In the genomic region with DNA sequence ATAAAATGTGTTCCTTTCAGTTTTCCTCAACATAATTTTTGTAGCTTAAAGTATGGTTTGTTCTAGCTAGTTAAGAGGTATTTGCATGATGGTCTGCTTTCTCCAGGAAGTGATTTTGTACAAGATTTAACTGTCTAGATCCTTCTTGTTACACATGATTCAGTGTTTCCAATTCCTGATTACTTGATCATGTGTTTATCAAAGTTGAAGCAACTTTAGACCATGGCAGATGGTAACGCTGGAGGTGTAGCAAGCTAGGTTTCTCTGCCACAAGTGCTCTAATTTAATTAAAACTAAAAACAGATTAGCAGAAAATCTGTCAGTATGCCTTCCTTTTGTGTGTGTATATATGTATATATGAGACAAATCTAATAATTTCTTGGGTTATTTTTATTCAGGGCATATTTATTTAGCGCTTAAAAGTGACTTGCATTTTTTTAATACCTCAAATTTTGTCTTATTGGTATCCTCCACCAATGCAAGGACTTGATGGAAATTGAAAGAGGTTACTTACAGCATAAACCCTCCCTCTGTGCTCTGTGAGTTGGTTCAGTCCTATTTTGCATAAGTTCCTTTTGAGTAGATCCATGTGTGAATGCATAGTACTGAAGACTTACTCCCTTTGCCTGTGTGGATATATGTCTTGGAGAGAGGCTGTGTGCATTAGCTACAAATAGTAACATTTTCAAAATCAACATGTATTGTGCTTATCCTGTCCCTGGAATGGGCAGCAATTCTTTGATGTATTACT, we compare ENCODE assay signal across 10 cellular contexts.
A peak's percentile ranks its signal among the peaks of the same experiment; 100 is the strongest.
DNase-seq lines count a peak whose midpoint lies in the region; ATAC-seq and TF ChIP-seq lines count a peak whose summit lies in the region.
"Had no signal": no experiment of that assay in that cellular context is flagged by ENCODE, and none has a peak within 500 bp of the region (broad histone marks: within the 10 kb centered on the region; RNA-seq: fewer than 3 reads in every experiment).

No MANE protein-coding gene starts in this region.

- BruUV-seq in MCF 10A (replicated peaks; lab: Mats Ljungman, UMichigan): no TSS peak

- H3K4me1 ChIP-seq in breast epithelium: peaks cover 0 to 6% of the 10 kb centered on the region in 2 donors
- peaks cover 0 to 49% (median 14%) of the 10 kb centered on the region in 3 donors for H3K4me1 ChIP-seq in esophagus squamous epithelium
- peaks cover 89% of the 10 kb centered on the region for H3K4me1 ChIP-seq in skeletal muscle satellite cell (ENCODE audit: control insufficient read depth, insufficient read depth, low read length)
- H3K4me1 ChIP-seq in gastroesophageal sphincter: peaks cover 2 to 64% (median 8%) of the 10 kb centered on the region in 3 donors

- no peak overlapping the region for H3K4me3 ChIP-seq in breast epithelium
- peak overlapping the region in 3 of 4 donors; percentile 18 to 33 (median 19) for H3K4me3 ChIP-seq in esophagus squamous epithelium
- H3K4me3 ChIP-seq in skeletal muscle satellite cell (ENCODE audit: low read length): peak overlapping the region; percentile 50
- H3K4me3 ChIP-seq in gastroesophageal sphincter: no peak overlapping the region

- H3K4me2 ChIP-seq in skeletal muscle satellite cell (ENCODE audit: low read length): peak overlapping the region; percentile 79

- H3K27me3 Mint-ChIP-seq in MCF 10A (ENCODE audit: insufficient read depth, unreplicated experiment): no peaks in the 10 kb centered on the region
- H3K27me3 Mint-ChIP-seq in activated naive CD8-positive, alpha-beta T cell treated with anti-CD3 and anti-CD28 coated beads for 36 hours: no peaks in the 10 kb centered on the region
- H3K27me3 Mint-ChIP-seq: CD4-positive, CD25-positive, alpha-beta regulatory T cell had no signal

- H3K9me3 ChIP-seq in breast epithelium (no peaks in the 10 kb centered on the region), esophagus squamous epithelium (no peaks in the 10 kb centered on the region), skeletal muscle satellite cell (replicated peaks; ENCODE audit: low read length) (no peaks in the 10 kb centered on the region), gastroesophageal sphincter (no peaks in the 10 kb centered on the region)

- POLR2A ChIA-PET in MCF 10A (lab: Yijun Ruan, JAX): interaction anchor here (0.6 to 1.3 kb wide), 2 partner anchors 12 to 74 kb away, joined by 3 to 4 read pairs; no protein-coding TSS in a partner anchor

- no peak for TF ChIP-seq CTCF in MCF 10A (IDR thresholded peaks at IDR 0.05; ENCODE audit: unreplicated experiment)
- TF ChIP-seq CTCF in breast epithelium (IDR thresholded peaks at IDR 0.05): no peak
- no peak for TF ChIP-seq CTCF in esophagus squamous epithelium (IDR thresholded peaks at IDR 0.05)
- no peak for TF ChIP-seq CTCF in gastroesophageal sphincter (IDR thresholded peaks at IDR 0.05)

- no peak for TF ChIP-seq EP300 in gastroesophageal sphincter (IDR thresholded peaks at IDR 0.05)

- H3K36me3 Mint-ChIP-seq in MCF 10A (ENCODE audit: insufficient read depth, unreplicated experiment): no peaks in the 10 kb centered on the region
- no peaks in the 10 kb centered on the region for H3K36me3 Mint-ChIP-seq in activated naive CD8-positive, alpha-beta T cell treated with anti-CD3 and anti-CD28 coated beads for 36 hours
- H3K36me3 Mint-ChIP-seq: CD4-positive, CD25-positive, alpha-beta regulatory T cell had no signal

- H3K27ac Mint-ChIP-seq in MCF 10A (ENCODE audit: low read depth, unreplicated experiment): no peak overlapping the region
- H3K27ac Mint-ChIP-seq in activated naive CD8-positive, alpha-beta T cell treated with anti-CD3 and anti-CD28 coated beads for 36 hours: no peak overlapping the region

- TF ChIP-seq POLR2A in breast epithelium (IDR thresholded peaks at IDR 0.05): no peak
- no peak for TF ChIP-seq POLR2A in esophagus squamous epithelium (IDR thresholded peaks at IDR 0.05)
- no peak for TF ChIP-seq POLR2A in gastroesophageal sphincter (IDR thresholded peaks at IDR 0.05)

- CTCF ChIA-PET in MCF 10A (lab: Yijun Ruan, JAX): interaction anchor here (0.5 to 1.3 kb wide), 4 partner anchors 19 to 348 kb away, joined by 3 read pairs; no protein-coding TSS in a partner anchor

- DNase-seq in MCF 10A (ENCODE audit: unreplicated experiment) (peak; percentile 17), breast epithelium (ENCODE audit: low spot score in 2 of 2) (no peak), NCI-H748 (lab: John Stamatoyannopoulos, UW; ENCODE audit: unreplicated experiment) (peak; percentile 94), esophagus squamous epithelium (lab: John Stamatoyannopoulos, UW) (no peak)
- DNase-seq in activated naive CD8-positive, alpha-beta T cell treated with anti-CD3 and anti-CD28 coated beads for 36 hours: no peak

- H3K4me3 Mint-ChIP-seq in MCF 10A (ENCODE audit: unreplicated experiment): no peak overlapping the region
- no peak overlapping the region for H3K4me3 Mint-ChIP-seq in activated naive CD8-positive, alpha-beta T cell treated with anti-CD3 and anti-CD28 coated beads for 36 hours
- H3K4me3 Mint-ChIP-seq: CD4-positive, CD25-positive, alpha-beta regulatory T cell had no signal

- H3K9me3 Mint-ChIP-seq in MCF 10A (ENCODE audit: unreplicated experiment): no peaks in the 10 kb centered on the region
- no peaks in the 10 kb centered on the region for H3K9me3 Mint-ChIP-seq in activated naive CD8-positive, alpha-beta T cell treated with anti-CD3 and anti-CD28 coated beads for 36 hours
- H3K9me3 Mint-ChIP-seq: CD4-positive, CD25-positive, alpha-beta regulatory T cell had no signal

- H3K36me3 ChIP-seq in breast epithelium (no peaks in the 10 kb centered on the region), esophagus squamous epithelium (no peaks in the 10 kb centered on the region), skeletal muscle satellite cell (ENCODE audit: insufficient read depth, low read length) (no peaks in the 10 kb centered on the region), gastroesophageal sphincter (no peaks in the 10 kb centered on the region)

- peaks cover 7% of the 10 kb centered on the region for H3K4me1 Mint-ChIP-seq in MCF 10A (ENCODE audit: insufficient read depth, unreplicated experiment)
- peaks cover 28% of the 10 kb centered on the region for H3K4me1 Mint-ChIP-seq in activated naive CD8-positive, alpha-beta T cell treated with anti-CD3 and anti-CD28 coated beads for 36 hours

- H3K27me3 ChIP-seq in breast epithelium (no peaks in the 10 kb centered on the region), esophagus squamous epithelium (no peaks in the 10 kb centered on the region), skeletal muscle satellite cell (ENCODE audit: control insufficient read depth, insufficient read depth, low read length) (no peaks in the 10 kb centered on the region), gastroesophageal sphincter (no peaks in the 10 kb centered on the region)

- H3K9ac ChIP-seq in skeletal muscle satellite cell (ENCODE audit: low read depth, low read length): peak overlapping the region; percentile 78

- no peak overlapping the region for H3K27ac ChIP-seq in breast epithelium
- H3K27ac ChIP-seq in esophagus squamous epithelium: peak overlapping the region in 1 of 4 donors; percentile 47
- no peak overlapping the region for H3K27ac ChIP-seq in gastroesophageal sphincter
- H3K27ac ChIP-seq: VCaP had no signal

- ATAC-seq in gastroesophageal sphincter: no peak
- no peak for ATAC-seq in HG02610 (IDR thresholded peaks at IDR 0.05; ENCODE audit: unreplicated experiment)

- intact Hi-C loops in MCF 10A (cut with micrococcal nuclease): loop anchor here (10.0 kb wide), 1 partner anchor 194 kb away; no protein-coding TSS in a partner anchor
- intact Hi-C loops in breast epithelium (cut with DNase I; ENCODE audit: low total_unique reads): no loop called here
- intact Hi-C loops in esophagus squamous epithelium (cut with DNase I): no loop called here

- 76 to 79% methylated on average over 2 of the region's 2 CpGs for WGBS in esophagus squamous epithelium, 2 donors
- WGBS in gastroesophageal sphincter (ENCODE audit: low coverage in 1 of 2), 2 donors: 82 to 87% methylated on average over 2 of the region's 2 CpGs

Comparison
In these comparisons a context has a peak if more than half of its experiments do, and no peak if none do; other contexts are left out.
1. DNase-seq: peak in MCF 10A (single experiment) and NCI-H748 (single experiment); none in breast epithelium (0 of 2), esophagus squamous epithelium (single experiment) and activated naive CD8-positive, alpha-beta T cell treated with anti-CD3 and anti-CD28 coated beads for 36 hours (single experiment).
2. H3K4me3 ChIP-seq: peak in esophagus squamous epithelium (3 of 4) and skeletal muscle satellite cell (single experiment); none in breast epithelium (0 of 3) and gastroesophageal sphincter (0 of 2).